Comparison of ENCODE assay signal across 8 cellular contexts in genomic region chr16:69286941-69287713, GRCh38. TPM values are rescaled to one million over a fixed set of nuclear protein-coding genes. Genes with fewer than 3 reads are reported as not detected.
A peak's percentile ranks its signal among the peaks of the same experiment; 100 is the strongest.
DNase-seq lines count a peak whose midpoint lies in the region; ATAC-seq, FAIRE-seq and TF ChIP-seq lines count a peak whose summit lies in the region.

No MANE protein-coding gene starts in this region.

- no peak for TF ChIP-seq POLR2A in GM12892 (IDR thresholded peaks at IDR 0.05; ENCODE audit: low read depth, low read length)

- CTCF ChIA-PET in WTC11 (lab: Charles Lee): interaction anchor here (1.1 to 2.5 kb wide), 5 partner anchors 9 to 137 kb away, joined by 4 to 8 read pairs (median 6); no protein-coding TSS in a partner anchor

- ATAC-seq in WTC11 (no peak), omental fat pad (ENCODE audit: low FRiP score) (no peak), HG03378 (IDR thresholded peaks at IDR 0.05; ENCODE audit: unreplicated experiment) (no peak)

- DNase-seq in stimulated activated CD4-positive, alpha-beta T cell treated with anti-CD3 and anti-CD28 coated beads, Interleukin-12 subunit alpha, Interleukin-12 subunit beta, amount 100 ng/mL, for 4 hours: peak; percentile 11
- DNase-seq in stimulated activated CD4-positive, alpha-beta T cell treated with anti-CD3 and anti-CD28 coated beads, Interleukin-4, amount 100 ng/mL, for 1 hour: no peak
- DNase-seq in NCI-H1417 (lab: John Stamatoyannopoulos, UW): peak; percentile 1 to 73 (median 36)
- no peak for DNase-seq in WTC11 (ENCODE audit: low spot score)
- peak; percentile 82 for DNase-seq in fibroblast of gingiva (ENCODE audit: low read depth)
- DNase-seq in omental fat pad (ENCODE audit: low spot score): peak; percentile 28
- no peak for DNase-seq in GM12892 (ENCODE audit: insufficient read length)

- FAIRE-seq in GM12892 (lab: Jason Lieb, UNC): no peak

- no peak overlapping the region for H3K27ac Mint-ChIP-seq in WTC11

- peak; percentile 9; the same call in 1 of the 2 replicates for TF ChIP-seq CTCF in WTC11 (IDR thresholded peaks at IDR 0.05)
- no peak for TF ChIP-seq CTCF in omental fat pad (IDR thresholded peaks at IDR 0.05)

- H3K4me3 Mint-ChIP-seq in WTC11: no peak overlapping the region

- H3K27me3 Mint-ChIP-seq in WTC11 (ENCODE audit: low read depth): no peaks in the 10 kb centered on the region

- no peaks in the 10 kb centered on the region for H3K9me3 Mint-ChIP-seq in WTC11

- H3K36me3 Mint-ChIP-seq in WTC11: peaks cover 3% of the 10 kb centered on the region; the same call in 1 of the 2 replicates

- POLR2A ChIA-PET in WTC11 (lab: Charles Lee): interaction anchor here (0.6 kb wide), 1 partner anchor 130 kb away, joined by 4 read pairs; no protein-coding TSS in a partner anchor

- H3K4me1 Mint-ChIP-seq in WTC11: no peaks in the 10 kb centered on the region

TF ChIP-seq in WTC11, 78 proteins besides CTCF, POLR2A, EP300 and RAD21:
- TF ChIP-seq NR1H2 (CRISPR knock-in tag; IDR thresholded peaks at IDR 0.05) (no peak), ZBTB21 (CRISPR knock-in tag; IDR thresholded peaks at IDR 0.05; ENCODE audit: borderline replicate concordance) (no peak), ZNF263 (CRISPR knock-in tag; IDR thresholded peaks at IDR 0.05; ENCODE audit: low read depth) (no peak)
- TF ChIP-seq, protein P1, sequence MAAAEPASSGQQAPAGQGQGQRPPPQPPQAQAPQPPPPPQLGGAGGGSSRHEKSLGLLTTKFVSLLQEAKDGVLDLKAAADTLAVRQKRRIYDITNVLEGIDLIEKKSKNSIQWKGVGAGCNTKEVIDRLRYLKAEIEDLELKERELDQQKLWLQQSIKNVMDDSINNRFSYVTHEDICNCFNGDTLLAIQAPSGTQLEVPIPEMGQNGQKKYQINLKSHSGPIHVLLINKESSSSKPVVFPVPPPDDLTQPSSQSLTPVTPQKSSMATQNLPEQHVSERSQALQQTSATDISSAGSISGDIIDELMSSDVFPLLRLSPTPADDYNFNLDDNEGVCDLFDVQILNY (CRISPR knock-in tag; IDR thresholded peaks at IDR 0.05): no peak

RNA-seq across cellular contexts. Expression of gene VPS4A, which starts 24.0 kb away (rescaled TPM):
- total RNA-seq in WTC11 (2021) (24.5 to 28.3 TPM (median 25.5 TPM) in 3 replicates), omental fat pad (10 to 100 TPM; 26.6 to 39.0 (median 34.1) TPM)
- 22.5 TPM for polyA plus RNA-seq in GM12892 (2012; ENCODE audit: missing spikeins)

RNA-seq across cellular contexts. Expression of gene PDF, which starts 43.3 kb away (rescaled TPM):
- total RNA-seq in WTC11 (2021) (24.0 to 28.2 TPM (median 25.6 TPM) in 3 replicates), omental fat pad (10 to 100 TPM; 12.8 to 25.0 (median 19.1) TPM)
- 1.0 TPM for polyA plus RNA-seq in GM12892 (2012; ENCODE audit: missing spikeins)

RNA-seq across cellular contexts. Expression of gene COG8, which starts 52.2 kb away (rescaled TPM):
- total RNA-seq in WTC11 (2021): 56.5 to 59.5 TPM (median 59.5 TPM) in 3 replicates
- 10 to 100 TPM; 26.8 to 50.6 (median 39.4) TPM for total RNA-seq in omental fat pad
- 9.9 TPM for polyA plus RNA-seq in GM12892 (2012; ENCODE audit: missing spikeins)

RNA-seq across cellular contexts. Expression of gene NIP7, which starts 52.4 kb away (rescaled TPM):
- total RNA-seq in WTC11 (2021): 39.2 to 43.7 TPM (median 40.5 TPM) in 3 replicates
- total RNA-seq in omental fat pad: 10 to 100 TPM; 14.7 to 56.8 (median 17.1) TPM
- 32.7 TPM for polyA plus RNA-seq in GM12892 (2012; ENCODE audit: missing spikeins)

Comparison
In these comparisons a context has a peak if more than half of its experiments do, and no peak if none do; other contexts are left out.
1. DNase-seq: peak in stimulated activated CD4-positive, alpha-beta T cell treated with anti-CD3 and anti-CD28 coated beads, Interleukin-12 subunit alpha, Interleukin-12 subunit beta, amount 100 ng/mL, for 4 hours (single experiment), NCI-H1417 (3 of 3), fibroblast of gingiva (single experiment) and omental fat pad (single experiment); none in stimulated activated CD4-positive, alpha-beta T cell treated with anti-CD3 and anti-CD28 coated beads, Interleukin-4, amount 100 ng/mL, for 1 hour (single experiment), WTC11 (single experiment) and GM12892 (single experiment).